In genomic region chr3:141412936-141413354, GRCh38 we compare ENCODE assay signal across 8 cellular contexts. TPM values are rescaled to one million over a fixed set of nuclear protein-coding genes. Genes with fewer than 3 reads are reported as not detected.
DNase-seq lines count a peak whose midpoint lies in the region; ATAC-seq and TF ChIP-seq lines count a peak whose summit lies in the region.

No MANE protein-coding gene starts in this region.

- TF ChIP-seq CTCF in RWPE2 (IDR thresholded peaks at IDR 0.05; ENCODE audit: poor library complexity, severe bottlenecking) (no peak), natural killer cell (IDR thresholded peaks at IDR 0.05) (no peak)

- no peaks in the 10 kb centered on the region for H3K9me3 ChIP-seq in CD4-positive, alpha-beta memory T cell (ENCODE audit: control insufficient read depth in 1 of 2, low read length in 2 of 2)
- H3K9me3 ChIP-seq in RWPE2 (ENCODE audit: severe bottlenecking): no peaks in the 10 kb centered on the region
- no peaks in the 10 kb centered on the region for H3K9me3 ChIP-seq in esophagus (ENCODE audit: control insufficient read depth in 2 of 2, insufficient read depth in 1 of 2, low read depth in 1 of 2, low read length in 1 of 2)

- H3K36me3 Mint-ChIP-seq in CD4-positive, alpha-beta memory T cell: peaks cover 42 to 49% of the 10 kb centered on the region in 2 donors
- H3K36me3 Mint-ChIP-seq in natural killer cell: peaks cover 23% of the 10 kb centered on the region

- 21 to 27% methylated on average over 11 of the region's 11 CpGs for WGBS in esophagus, 2 donors

- no peak for DNase-seq in CD4-positive, alpha-beta memory T cell
- no peak for DNase-seq in RWPE2 (ENCODE audit: low spot score)
- DNase-seq in natural killer cell: no peak
- DNase-seq in CD1c-positive myeloid dendritic cell (ENCODE audit: extremely low spot score): no peak
- DNase-seq in DMS79 (lab: John Stamatoyannopoulos, UW): no peak
- no peak for DNase-seq in NCI-H1105 treated with DMSO at 0.1 percent for 48 hours (lab: John Stamatoyannopoulos, UW)

- POLR2A ChIA-PET in CD4-positive, alpha-beta memory T cell (lab: Charles Lee; ENCODE audit: partially characterized antibody): interaction anchor here (0.8 to 9.8 kb wide), 25 partner anchors 10 to 384 kb away, joined by 3 to 140 read pairs (median 6); partner anchors contain the start of genes PXYLP1 and RASA2

- intact Hi-C loops in CD4-positive, alpha-beta memory T cell (cut with micrococcal nuclease): loop anchor here (1.0 to 5.0 kb wide), 3 partner anchors 11 to 464 kb away; partner anchors contain the start of genes ATP1B3 and RASA2
- intact Hi-C loops in natural killer cell (cut with micrococcal nuclease): loop anchor here (5.0 kb wide), 1 partner anchor 36 kb away; no protein-coding TSS in a partner anchor

- H3K36me3 ChIP-seq in CD4-positive, alpha-beta memory T cell (ENCODE audit: insufficient read depth, low read length): peaks cover 12% of the 10 kb centered on the region
- H3K36me3 ChIP-seq in RWPE2 (ENCODE audit: low read depth) (peaks cover 62% of the 10 kb centered on the region), esophagus (ENCODE audit: control insufficient read depth in 2 of 2, insufficient read depth in 2 of 2, low read length in 1 of 2) (peaks cover 2 to 8% of the 10 kb centered on the region in 2 donors)

- no peaks in the 10 kb centered on the region for H3K9me3 Mint-ChIP-seq in CD4-positive, alpha-beta memory T cell
- no peaks in the 10 kb centered on the region for H3K9me3 Mint-ChIP-seq in natural killer cell

- H3K27ac Mint-ChIP-seq in CD4-positive, alpha-beta memory T cell: peak overlapping the region; percentile 94 to 100 (median 99)
- H3K27ac Mint-ChIP-seq in natural killer cell: peak overlapping the region; percentile 96 to 98

- H3K27me3 ChIP-seq in CD4-positive, alpha-beta memory T cell (ENCODE audit: insufficient read depth, low read length): no peaks in the 10 kb centered on the region
- no peaks in the 10 kb centered on the region for H3K27me3 ChIP-seq in RWPE2 (ENCODE audit: insufficient read depth, poor library complexity, severe bottlenecking)
- no peaks in the 10 kb centered on the region for H3K27me3 ChIP-seq in esophagus (ENCODE audit: control insufficient read depth in 1 of 2, insufficient read depth in 2 of 2, low read length in 2 of 2)

- peak overlapping the region; percentile 77 for H3K27ac ChIP-seq in CD4-positive, alpha-beta memory T cell (ENCODE audit: low read depth, low read length)
- H3K27ac ChIP-seq in RWPE2 (ENCODE audit: poor library complexity, severe bottlenecking) (peak overlapping the region; percentile 96), esophagus (ENCODE audit: low read depth in 2 of 2, low read length in 1 of 2) (peak overlapping the region; percentile 93)

- peaks cover 65% of the 10 kb centered on the region for H3K4me1 ChIP-seq in CD4-positive, alpha-beta memory T cell (ENCODE audit: insufficient read depth, low read length)
- H3K4me1 ChIP-seq in RWPE2 (ENCODE audit: insufficient read depth, poor library complexity, severe bottlenecking) (peaks cover 60% of the 10 kb centered on the region), esophagus (ENCODE audit: control insufficient read depth in 2 of 2, insufficient read depth in 2 of 2, low read length in 1 of 2) (peaks cover 6 to 8% of the 10 kb centered on the region in 2 donors)

- CTCF ChIA-PET in CD4-positive, alpha-beta memory T cell (lab: Charles Lee; ENCODE audit: partially characterized antibody): interaction anchor here (1.0 to 4.6 kb wide), 16 partner anchors 9 to 110 kb away, joined by 3 to 19 read pairs (median 7); no protein-coding TSS in a partner anchor

- H3K4me3 Mint-ChIP-seq in CD4-positive, alpha-beta memory T cell: peak overlapping the region in 7 of 8 donors; percentile 81 to 90 (median 84)
- H3K4me3 Mint-ChIP-seq in natural killer cell: peak overlapping the region; percentile 89

- H3K4me3 ChIP-seq in CD4-positive, alpha-beta memory T cell (ENCODE audit: low read length in 2 of 2): peak overlapping the region; percentile 8 to 21
- H3K4me3 ChIP-seq in RWPE2 (ENCODE audit: severe bottlenecking): no peak overlapping the region
- peak overlapping the region in 1 of 2 donors; percentile 47 for H3K4me3 ChIP-seq in esophagus (ENCODE audit: low read depth in 1 of 2, low read length in 2 of 2)

- no peaks in the 10 kb centered on the region for H3K27me3 Mint-ChIP-seq in CD4-positive, alpha-beta memory T cell
- no peaks in the 10 kb centered on the region for H3K27me3 Mint-ChIP-seq in natural killer cell (ENCODE audit: low read depth in 2 of 2)

- H3K4me1 Mint-ChIP-seq in CD4-positive, alpha-beta memory T cell: peaks cover 59 to 86% (median 71%) of the 10 kb centered on the region in 4 donors
- peaks cover 59 to 69% of the 10 kb centered on the region in 2 donors for H3K4me1 Mint-ChIP-seq in natural killer cell

- ATAC-seq in RWPE2 (ENCODE audit: low read depth) (peak; percentile 50; the same call in 2 of the 3 replicates), natural killer cell (no peak), HG03520 (IDR thresholded peaks at IDR 0.05; ENCODE audit: unreplicated experiment) (no peak)

RNA-seq across cellular contexts. Expression of gene ZBTB38, which starts 44.6 kb away (rescaled TPM):
- 10 to 100 TPM; 86.6 to 87.8 TPM for total RNA-seq in CD4-positive, alpha-beta memory T cell
- polyA plus RNA-seq in CD4-positive, alpha-beta memory T cell: 100 to 1,000 TPM in 1 of 2 donors, 10 to 100 TPM in 1; 44.1 to 103 TPM
- 1 to 10 TPM; 3.4 to 5.9 TPM for polyA plus RNA-seq in esophagus
- total RNA-seq in natural killer cell: 10 to 100 TPM; 40.3 to 68.3 (median 56.7) TPM
